ENCODE assay signal across 17 cellular contexts in the genomic region with DNA sequence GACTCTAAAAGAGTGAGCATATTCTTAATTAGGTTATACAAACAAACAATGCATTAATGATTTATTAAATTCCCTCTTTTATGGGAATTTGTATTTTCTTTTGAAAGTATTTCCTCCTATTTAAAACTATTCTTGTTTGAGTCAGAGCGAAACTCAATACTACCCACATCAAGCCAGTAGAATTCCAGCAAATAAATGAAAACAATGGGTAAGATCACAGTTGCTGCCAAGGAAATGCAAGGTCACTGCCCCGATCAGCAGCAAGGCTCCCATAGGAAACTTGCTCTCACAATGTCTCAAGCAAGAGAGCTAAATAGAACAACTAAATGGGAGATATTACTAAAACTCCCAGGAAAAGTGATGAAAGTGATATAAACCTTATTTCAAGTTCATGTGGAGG.
A peak's percentile ranks its signal among the peaks of the same experiment; 100 is the strongest.
DNase-seq lines count a peak whose midpoint lies in the region; ATAC-seq and TF ChIP-seq lines count a peak whose summit lies in the region.
"Had no signal": no experiment of that assay in that cellular context is flagged by ENCODE, and none has a peak within 500 bp of the region (broad histone marks: within the 10 kb centered on the region; RNA-seq: fewer than 3 reads in every experiment).

No MANE protein-coding gene starts in this region.

- H3K9me3 ChIP-seq in heart right ventricle (peaks cover 0 to 12% (median 0%) of the 10 kb centered on the region in 11 donors), right lobe of liver (no peaks in the 10 kb centered on the region)

- DNase-seq in heart right ventricle, result peak in 1 of 2 donors; percentile 48
- DNase-seq in Right ventricle myocardium inferior (ENCODE audit: missing footprints), result no peak
- DNase-seq in fibroblast of peridontal ligament (ENCODE audit: extremely low read depth), result peak; percentile 18
- DNase-seq in right lobe of liver, result peak in 1 of 3 donors; percentile 23
- DNase-seq in middle frontal gyrus (ENCODE audit: extremely low spot score, low spot score), result no peak
- no peak for DNase-seq in NK-92 treated with Interleukin-12 subunit alpha and Interleukin-12 subunit beta, amount 100 ng/mL, for 24 hours (lab: John Stamatoyannopoulos, UW)
- DNase-seq in retina, result no peak
- DNase-seq: activated CD4-positive, alpha-beta T cell treated with anti-CD3 and anti-CD28 coated beads, Interleukin-2, amount 10 ng/mL, durations not matched to agents 24 days and 14 days; activated naive CD4-positive, alpha-beta T cell treated with anti-CD3 and anti-CD28 coated beads for 36 hours; GOT3; naive thymus-derived CD4-positive, alpha-beta T cell; NCI-H2029 treated with DMSO at 0.1 percent for 48 hours; NCI-H526; stimulated activated CD4-positive, alpha-beta T cell treated with anti-CD3 and anti-CD28 coated beads, Interleukin-4, amount 100 ng/mL, for 4 hours had no signal

- no peak for TF ChIP-seq POLR2A in right lobe of liver (IDR thresholded peaks at IDR 0.05)

- no peak for TF ChIP-seq CTCF in heart right ventricle (IDR thresholded peaks at IDR 0.05)
- TF ChIP-seq CTCF in right lobe of liver (IDR thresholded peaks at IDR 0.05), result no peak

- H3K4me3 ChIP-seq in heart right ventricle, result no peak overlapping the region
- no peak overlapping the region for H3K4me3 ChIP-seq in right lobe of liver
- H3K4me3 ChIP-seq: cardiac muscle cell had no signal

- ATAC-seq in heart right ventricle (peak in 7 of 8 donors; percentile 52 to 91 (median 77)), Right ventricle myocardium inferior (no peak), right lobe of liver (peak; percentile 44 to 77 (median 66)), GM21360 (IDR thresholded peaks at IDR 0.05; ENCODE audit: unreplicated experiment) (no peak)
- ATAC-seq: naive thymus-derived CD4-positive, alpha-beta T cell; SK-N-SH treated with all-trans-retinoic acid at 6 μM for 48 hours had no signal

- H3K36me3 ChIP-seq in heart right ventricle (no peaks in the 10 kb centered on the region), right lobe of liver (no peaks in the 10 kb centered on the region)
- H3K36me3 ChIP-seq: cardiac muscle cell had no signal

- H3K27me3 ChIP-seq in heart right ventricle (no peaks in the 10 kb centered on the region), right lobe of liver (no peaks in the 10 kb centered on the region)
- H3K27me3 ChIP-seq: cardiac muscle cell had no signal

- 43 to 61% methylated on average over 2 of the region's 2 CpGs for WGBS in heart right ventricle, 2 donors
- 23% methylated on average over 2 of the region's 2 CpGs for WGBS in right lobe of liver (ENCODE audit: insufficient coverage, low coverage, low lambda C conversion rate, missing lambda C conversion rate)

- intact Hi-C loops in heart right ventricle (cut with DNase I), result no loop called here
- intact Hi-C loops in Right ventricle myocardium inferior (cut with DNase I), result no loop called here
- intact Hi-C loops in right lobe of liver (cut with DNase I), result no loop called here

- H3K27ac ChIP-seq in heart right ventricle, result peak overlapping the region in 5 of 10 donors; percentile 8 to 68 (median 54)
- H3K27ac ChIP-seq in right lobe of liver, result peak overlapping the region in 1 of 3 donors; percentile 11
- H3K27ac ChIP-seq: cardiac muscle cell had no signal

- peaks cover 0 to 32% (median under 1%) of the 10 kb centered on the region in 9 donors for H3K4me1 ChIP-seq in heart right ventricle
- H3K4me1 ChIP-seq in right lobe of liver, result peaks cover 0 to 9% (median 0%) of the 10 kb centered on the region in 4 donors

Comparison
In these comparisons a context has a peak if more than half of its experiments do, and no peak if none do; other contexts are left out.
1. ATAC-seq: peak in heart right ventricle (7 of 8) and right lobe of liver (4 of 4); none in Right ventricle myocardium inferior (single experiment) and GM21360 (single experiment).